Comparison of ENCODE assay signal across 1 cellular context in genomic region chr6:77463308-77463880, GRCh38.
TF ChIP-seq lines count a peak whose summit lies in the region.

Gene HTR1B (minus strand): TSS chr6:77463491. CDS start chr6:77463403, 88 bp downstream.

TF ChIP-seq in SK-N-SH treated with all-trans-retinoic acid at 6 μM for 48 hours, 23 proteins besides CTCF, POLR2A, EP300 and RAD21 (continued from another document):
- TF ChIP-seq CSRNP3 (CRISPR knock-in tag; IDR thresholded peaks at IDR 0.05) (no peak), CREB5 (CRISPR knock-in tag; IDR thresholded peaks at IDR 0.05; ENCODE audit: low read depth) (no peak), ZNF70 (CRISPR knock-in tag; IDR thresholded peaks at IDR 0.05) (no peak), TOX (CRISPR knock-in tag; IDR thresholded peaks at IDR 0.05; ENCODE audit: borderline replicate concordance) (no peak), OSR1 (CRISPR knock-in tag; IDR thresholded peaks at IDR 0.05) (no peak), RARB (CRISPR knock-in tag; IDR thresholded peaks at IDR 0.05) (no peak), ZNF565 (CRISPR knock-in tag; conservative IDR thresholded peaks at IDR 0.05; ENCODE audit: low read depth) (no peak)
- TF ChIP-seq, protein P1, sequence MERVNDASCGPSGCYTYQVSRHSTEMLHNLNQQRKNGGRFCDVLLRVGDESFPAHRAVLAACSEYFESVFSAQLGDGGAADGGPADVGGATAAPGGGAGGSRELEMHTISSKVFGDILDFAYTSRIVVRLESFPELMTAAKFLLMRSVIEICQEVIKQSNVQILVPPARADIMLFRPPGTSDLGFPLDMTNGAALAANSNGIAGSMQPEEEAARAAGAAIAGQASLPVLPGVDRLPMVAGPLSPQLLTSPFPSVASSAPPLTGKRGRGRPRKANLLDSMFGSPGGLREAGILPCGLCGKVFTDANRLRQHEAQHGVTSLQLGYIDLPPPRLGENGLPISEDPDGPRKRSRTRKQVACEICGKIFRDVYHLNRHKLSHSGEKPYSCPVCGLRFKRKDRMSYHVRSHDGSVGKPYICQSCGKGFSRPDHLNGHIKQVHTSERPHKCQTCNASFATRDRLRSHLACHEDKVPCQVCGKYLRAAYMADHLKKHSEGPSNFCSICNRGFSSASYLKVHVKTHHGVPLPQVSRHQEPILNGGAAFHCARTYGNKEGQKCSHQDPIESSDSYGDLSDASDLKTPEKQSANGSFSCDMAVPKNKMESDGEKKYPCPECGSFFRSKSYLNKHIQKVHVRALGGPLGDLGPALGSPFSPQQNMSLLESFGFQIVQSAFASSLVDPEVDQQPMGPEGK (CRISPR knock-in tag; IDR thresholded peaks at IDR 0.05; ENCODE audit: borderline replicate concordance): no peak
